ENCODE assay signal across 8 cellular contexts in genomic region chr6:46491201-46491788, GRCh38. TPM values are rescaled to one million over a fixed set of nuclear protein-coding genes. Genes with fewer than 3 reads are reported as not detected.
A peak's percentile ranks its signal among the peaks of the same experiment; 100 is the strongest.
DNase-seq lines count a peak whose midpoint lies in the region; ATAC-seq, FAIRE-seq and TF ChIP-seq lines count a peak whose summit lies in the region.

TSS of gene RCAN2 (minus strand) at chr6:46491449.

- POLR2A ChIA-PET in A673 (lab: Charles Lee; ENCODE audit: low non-redundant PET) = no interaction called here

- DNase-seq in A673 (ENCODE audit: low spot score) (peak; percentile 18), GM12891 (ENCODE audit: insufficient read length, low spot score) (peak; percentile 35), SK-N-DZ (ENCODE audit: low spot score) (peak; percentile 15), caudate nucleus (lab: John Stamatoyannopoulos, UW) (peak in 57 of 61 donors; percentile 7 to 89 (median 63)), immature natural killer cell (peak; percentile 15 to 39 (median 21)), skeletal muscle cell (ENCODE audit: low read depth) (no peak), OCI-M2 (lab: John Stamatoyannopoulos, UW; ENCODE audit: unreplicated experiment) (no peak)

- no TSS peak for BruUV-seq in A673 (replicated peaks; lab: Mats Ljungman, UMichigan)

- CTCF ChIA-PET in A673 (lab: Charles Lee) = no interaction called here

- H3K4me1 Mint-ChIP-seq in immature natural killer cell = peaks cover 9 to 10% of the 10 kb centered on the region in 2 donors

- H3K27ac ChIP-seq in A673 (ENCODE audit: low read depth, low read length, poor library complexity, severe bottlenecking) = no peak within 1 kb of the TSS
- peak within 1 kb of the TSS; percentile 91 for H3K27ac ChIP-seq in caudate nucleus (ENCODE audit: low read depth, low read length)

- no peaks in the 10 kb centered on the region for H3K36me3 ChIP-seq in A673 (ENCODE audit: insufficient read depth, low read length, poor library complexity, severe bottlenecking)

- peak within 1 kb of the TSS; percentile 72 to 82 (median 73) for H3K4me3 Mint-ChIP-seq in immature natural killer cell

- no peaks in the 10 kb centered on the region for H3K9me3 Mint-ChIP-seq in immature natural killer cell

- FAIRE-seq in GM12891 (lab: Jason Lieb, UNC) = no peak

- peak within 1 kb of the TSS; percentile 38 for H3K4me3 ChIP-seq in A673 (ENCODE audit: low read depth, low read length, poor library complexity, severe bottlenecking)
- peak within 1 kb of the TSS; percentile 57 for H3K4me3 ChIP-seq in skeletal muscle cell (ENCODE audit: low read depth, low read length)

- peaks cover 80% of the 10 kb centered on the region for H3K27me3 ChIP-seq in A673 (replicated peaks; ENCODE audit: insufficient read depth, low read depth, low read length, poor library complexity)

- no peaks in the 10 kb centered on the region for H3K9me3 ChIP-seq in A673 (ENCODE audit: low read depth, low read length, poor library complexity, severe bottlenecking)

- peaks cover 9 to 38% (median 21%) of the 10 kb centered on the region in 3 donors for H3K27me3 Mint-ChIP-seq in immature natural killer cell (ENCODE audit: low read depth in 3 of 3)

- no peaks in the 10 kb centered on the region for H3K36me3 Mint-ChIP-seq in immature natural killer cell

- ATAC-seq in HG03442 (IDR thresholded peaks at IDR 0.05; ENCODE audit: unreplicated experiment) = peak; percentile 66

- no peak for TF ChIP-seq POLR2A in GM12891 (IDR thresholded peaks at IDR 0.05; ENCODE audit: low read depth, low read length)

- H3K27ac Mint-ChIP-seq in immature natural killer cell = no peak within 1 kb of the TSS

- intact Hi-C loops in A673 (cut with micrococcal nuclease; ENCODE audit: unreplicated experiment) = no loop called here

- TF ChIP-seq CTCF in A673 (conservative IDR thresholded peaks at IDR 0.05; ENCODE audit: low read depth, low read length) = no peak

- H3K4me1 ChIP-seq in A673 (ENCODE audit: insufficient read depth, low read length, poor library complexity, severe bottlenecking) = peaks cover 6% of the 10 kb centered on the region

TF ChIP-seq in GM12891, 5 proteins besides CTCF, POLR2A, EP300 and RAD21:
- TF ChIP-seq POLR2AphosphoS5 (IDR thresholded peaks at IDR 0.05; ENCODE audit: low read depth, low read length) = no peak

RNA-seq across cellular contexts. Expression of gene RCAN2, which starts in this region (rescaled TPM):
- 0.13 TPM in 1 of 2 replicates, not detected in the other for total RNA-seq in A673 (2021)
- polyA plus RNA-seq in GM12891 (2012; ENCODE audit: low read depth, missing spikeins) = not detected
- not detected in 2 replicates for polyA plus RNA-seq in SK-N-DZ (2014; cell fraction: cytosol; rRNA removed)
- polyA plus RNA-seq in SK-N-DZ (2014; cell fraction: nucleus; rRNA removed) = 0.06 and 0.32 TPM in 2 replicates
- polyA plus RNA-seq in immature natural killer cell = not detected

Comparison
In these comparisons a context has a peak if more than half of its experiments do, and no peak if none do; other contexts are left out.
1. Peak in DNase-seq and H3K4me3 ChIP-seq in A673; RNA of the gene not detected or under 1 TPM.
2. Peak in DNase-seq in immature natural killer cell; RNA of the gene not detected or under 1 TPM.
3. DNase-seq: peak in GM12891 (single experiment), SK-N-DZ (single experiment) and caudate nucleus (57 of 61); none in skeletal muscle cell (single experiment) and OCI-M2 (single experiment).